13 cellular contexts compared by ENCODE assay signal in the genomic region with DNA sequence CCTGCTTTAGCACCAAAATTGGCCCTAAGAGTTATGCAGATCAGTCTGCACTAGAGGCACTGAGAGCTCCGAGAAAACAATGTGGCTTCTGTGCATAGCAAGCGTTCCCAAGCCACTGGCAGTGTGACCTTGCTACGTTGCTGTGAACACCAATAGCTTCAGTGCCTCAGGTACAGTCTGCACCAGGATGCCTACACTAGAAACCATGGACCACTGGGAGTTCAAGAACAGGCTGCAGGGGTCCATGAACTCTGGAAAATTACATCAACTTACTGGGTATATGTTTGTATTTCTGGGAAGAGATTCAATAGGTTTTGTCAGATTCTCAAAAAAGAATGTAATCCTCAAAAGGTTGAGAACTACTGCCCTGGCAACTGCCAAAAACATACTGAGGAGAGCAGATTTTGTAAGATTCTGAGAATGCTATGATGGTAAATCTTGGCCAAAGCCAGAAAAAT. TPM values are rescaled to one million over a fixed set of nuclear protein-coding genes. Genes with fewer than 3 reads are reported as not detected.
DNase-seq lines count a peak whose midpoint lies in the region; ATAC-seq and TF ChIP-seq lines count a peak whose summit lies in the region.
"Had no signal": no experiment of that assay in that cellular context is flagged by ENCODE, and none has a peak within 500 bp of the region (broad histone marks: within the 10 kb centered on the region; RNA-seq: fewer than 3 reads in every experiment).

No MANE protein-coding gene starts in this region.

- TF ChIP-seq POLR2A in sigmoid colon (IDR thresholded peaks at IDR 0.05), result no peak

- DNase-seq in DMS79 treated with DMSO at 0.1 percent for 48 hours (lab: John Stamatoyannopoulos, UW), result peak; percentile 79
- no peak for DNase-seq in WTC11 (ENCODE audit: low spot score)
- DNase-seq in fibroblast of mammary gland (ENCODE audit: low read depth), result peak; percentile 72
- DNase-seq in sciatic nerve (ENCODE audit: low spot score), result no peak
- DNase-seq in GDM1 (lab: John Stamatoyannopoulos, UW), result no peak
- DNase-seq in NCI-H748 treated with DMSO at 0.1 percent for 48 hours (lab: John Stamatoyannopoulos, UW), result no peak
- no peak for DNase-seq in sigmoid colon
- DNase-seq: activated CD4-positive, alpha-beta T cell treated with anti-CD3 and anti-CD28 coated beads, Interleukin-2, amount 10 ng/mL, durations not matched to agents 7 days and 5 days; immature natural killer cell; PC-3; stimulated activated naive CD8-positive, alpha-beta T cell treated with anti-CD3 and anti-CD28 coated beads, Interleukin-15, Interleukin-2, amounts not matched to agents 100 U/mL and 50 U/mL, for 24 hours had no signal

- H3K27ac Mint-ChIP-seq in WTC11, result peak overlapping the region; percentile 78; the same call in 1 of the 2 replicates
- H3K27ac Mint-ChIP-seq: activated CD4-positive, alpha-beta T cell treated with anti-CD3 and anti-CD28 coated beads, Interleukin-2, amount 10 ng/mL, durations not matched to agents 7 days and 5 days; activated T-helper 17 cell treated with anti-CD3 and anti-CD28 coated beads, Interleukin-2, amount 50 U/mL, for 72 hours; immature natural killer cell had no signal

- H3K27ac ChIP-seq in sigmoid colon, result no peak overlapping the region

- TF ChIP-seq CTCF in WTC11 (IDR thresholded peaks at IDR 0.05), result no peak
- TF ChIP-seq CTCF in fibroblast of mammary gland (conservative IDR thresholded peaks at IDR 0.05; ENCODE audit: control insufficient read depth, insufficient read depth, low read depth, low read length), result no peak
- no peak for TF ChIP-seq CTCF in sigmoid colon (IDR thresholded peaks at IDR 0.05)

- ATAC-seq in WTC11, result peak; percentile 83
- peak; percentile 35 for ATAC-seq in sciatic nerve
- no peak for ATAC-seq in HG02970 (IDR thresholded peaks at IDR 0.05; ENCODE audit: low FRiP score, unreplicated experiment)
- ATAC-seq: activated T-helper 17 cell treated with anti-CD3 and anti-CD28 coated beads, Interleukin-2, amount 50 U/mL, for 72 hours; PC-3; stimulated activated naive CD8-positive, alpha-beta T cell treated with anti-CD3 and anti-CD28 coated beads, Interleukin-15, Interleukin-2, amounts not matched to agents 100 U/mL and 50 U/mL, for 24 hours had no signal

- no peak overlapping the region for H3K4me3 ChIP-seq in fibroblast of mammary gland (ENCODE audit: control insufficient read depth, low read depth, low read length)
- H3K4me3 ChIP-seq in sigmoid colon, result no peak overlapping the region

- no peaks in the 10 kb centered on the region for H3K27me3 Mint-ChIP-seq in WTC11 (ENCODE audit: low read depth)
- H3K27me3 Mint-ChIP-seq: activated CD4-positive, alpha-beta T cell treated with anti-CD3 and anti-CD28 coated beads, Interleukin-2, amount 10 ng/mL, durations not matched to agents 7 days and 5 days had no signal

- H3K4me3 Mint-ChIP-seq in WTC11, result no peak overlapping the region
- H3K4me3 Mint-ChIP-seq: activated CD4-positive, alpha-beta T cell treated with anti-CD3 and anti-CD28 coated beads, Interleukin-2, amount 10 ng/mL, durations not matched to agents 7 days and 5 days; activated T-helper 17 cell treated with anti-CD3 and anti-CD28 coated beads, Interleukin-2, amount 50 U/mL, for 72 hours; immature natural killer cell had no signal

- no peaks in the 10 kb centered on the region for H3K9me3 ChIP-seq in sigmoid colon

- CTCF ChIA-PET in WTC11 (lab: Charles Lee), result interaction anchor here (0.6 kb wide), 1 partner anchor 8 kb away, joined by 3 read pairs; no protein-coding TSS in a partner anchor

- no peak for TF ChIP-seq EP300 in sigmoid colon (IDR thresholded peaks at IDR 0.05)

- no peaks in the 10 kb centered on the region for H3K36me3 Mint-ChIP-seq in WTC11

- intact Hi-C loops in sciatic nerve (cut with DNase I), result no loop called here
- intact Hi-C loops in sigmoid colon (cut with DNase I), result no loop called here

- peaks cover 0 to 22% (median 4%) of the 10 kb centered on the region in 4 donors for H3K4me1 ChIP-seq in sigmoid colon

- peaks cover 13% of the 10 kb centered on the region for H3K4me1 Mint-ChIP-seq in WTC11
- H3K4me1 Mint-ChIP-seq: immature natural killer cell had no signal

- POLR2A ChIA-PET in WTC11 (lab: Charles Lee), result no interaction called here

- no peaks in the 10 kb centered on the region for H3K27me3 ChIP-seq in sigmoid colon

- 81 to 82% methylated on average over 3 of the region's 3 CpGs for WGBS in sigmoid colon, 2 donors

- no peaks in the 10 kb centered on the region for H3K36me3 ChIP-seq in sigmoid colon

- H3K9me3 Mint-ChIP-seq in WTC11, result no peaks in the 10 kb centered on the region
- H3K9me3 Mint-ChIP-seq: activated CD4-positive, alpha-beta T cell treated with anti-CD3 and anti-CD28 coated beads, Interleukin-2, amount 10 ng/mL, durations not matched to agents 7 days and 5 days; activated T-helper 17 cell treated with anti-CD3 and anti-CD28 coated beads, Interleukin-2, amount 50 U/mL, for 72 hours; immature natural killer cell had no signal

TF ChIP-seq in WTC11, 78 proteins besides CTCF, POLR2A, EP300 and RAD21 (continues in another document):
- TF ChIP-seq USF2 (CRISPR knock-in tag; IDR thresholded peaks at IDR 0.05), result no peak
- no peak for TF ChIP-seq JUN (CRISPR knock-in tag; IDR thresholded peaks at IDR 0.05)
- no peak for TF ChIP-seq HMGA2 (CRISPR knock-in tag; IDR thresholded peaks at IDR 0.05)
- TF ChIP-seq ZNF317 (CRISPR knock-in tag; IDR thresholded peaks at IDR 0.05; ENCODE audit: borderline replicate concordance, low read depth), result no peak
- TF ChIP-seq ZNF121 (CRISPR knock-in tag; IDR thresholded peaks at IDR 0.05), result no peak
- TF ChIP-seq, protein P1, sequence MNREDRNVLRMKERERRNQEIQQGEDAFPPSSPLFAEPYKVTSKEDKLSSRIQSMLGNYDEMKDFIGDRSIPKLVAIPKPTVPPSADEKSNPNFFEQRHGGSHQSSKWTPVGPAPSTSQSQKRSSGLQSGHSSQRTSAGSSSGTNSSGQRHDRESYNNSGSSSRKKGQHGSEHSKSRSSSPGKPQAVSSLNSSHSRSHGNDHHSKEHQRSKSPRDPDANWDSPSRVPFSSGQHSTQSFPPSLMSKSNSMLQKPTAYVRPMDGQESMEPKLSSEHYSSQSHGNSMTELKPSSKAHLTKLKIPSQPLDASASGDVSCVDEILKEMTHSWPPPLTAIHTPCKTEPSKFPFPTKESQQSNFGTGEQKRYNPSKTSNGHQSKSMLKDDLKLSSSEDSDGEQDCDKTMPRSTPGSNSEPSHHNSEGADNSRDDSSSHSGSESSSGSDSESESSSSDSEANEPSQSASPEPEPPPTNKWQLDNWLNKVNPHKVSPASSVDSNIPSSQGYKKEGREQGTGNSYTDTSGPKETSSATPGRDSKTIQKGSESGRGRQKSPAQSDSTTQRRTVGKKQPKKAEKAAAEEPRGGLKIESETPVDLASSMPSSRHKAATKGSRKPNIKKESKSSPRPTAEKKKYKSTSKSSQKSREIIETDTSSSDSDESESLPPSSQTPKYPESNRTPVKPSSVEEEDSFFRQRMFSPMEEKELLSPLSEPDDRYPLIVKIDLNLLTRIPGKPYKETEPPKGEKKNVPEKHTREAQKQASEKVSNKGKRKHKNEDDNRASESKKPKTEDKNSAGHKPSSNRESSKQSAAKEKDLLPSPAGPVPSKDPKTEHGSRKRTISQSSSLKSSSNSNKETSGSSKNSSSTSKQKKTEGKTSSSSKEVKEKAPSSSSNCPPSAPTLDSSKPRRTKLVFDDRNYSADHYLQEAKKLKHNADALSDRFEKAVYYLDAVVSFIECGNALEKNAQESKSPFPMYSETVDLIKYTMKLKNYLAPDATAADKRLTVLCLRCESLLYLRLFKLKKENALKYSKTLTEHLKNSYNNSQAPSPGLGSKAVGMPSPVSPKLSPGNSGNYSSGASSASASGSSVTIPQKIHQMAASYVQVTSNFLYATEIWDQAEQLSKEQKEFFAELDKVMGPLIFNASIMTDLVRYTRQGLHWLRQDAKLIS (CRISPR knock-in tag; IDR thresholded peaks at IDR 0.05; ENCODE audit: borderline replicate concordance), result no peak
- no peak for TF ChIP-seq NR2C2 (CRISPR knock-in tag; IDR thresholded peaks at IDR 0.05)
- TF ChIP-seq, protein P2, sequence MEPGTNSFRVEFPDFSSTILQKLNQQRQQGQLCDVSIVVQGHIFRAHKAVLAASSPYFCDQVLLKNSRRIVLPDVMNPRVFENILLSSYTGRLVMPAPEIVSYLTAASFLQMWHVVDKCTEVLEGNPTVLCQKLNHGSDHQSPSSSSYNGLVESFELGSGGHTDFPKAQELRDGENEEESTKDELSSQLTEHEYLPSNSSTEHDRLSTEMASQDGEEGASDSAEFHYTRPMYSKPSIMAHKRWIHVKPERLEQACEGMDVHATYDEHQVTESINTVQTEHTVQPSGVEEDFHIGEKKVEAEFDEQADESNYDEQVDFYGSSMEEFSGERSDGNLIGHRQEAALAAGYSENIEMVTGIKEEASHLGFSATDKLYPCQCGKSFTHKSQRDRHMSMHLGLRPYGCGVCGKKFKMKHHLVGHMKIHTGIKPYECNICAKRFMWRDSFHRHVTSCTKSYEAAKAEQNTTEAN (CRISPR knock-in tag; IDR thresholded peaks at IDR 0.05), result no peak
- TF ChIP-seq, protein P3, sequence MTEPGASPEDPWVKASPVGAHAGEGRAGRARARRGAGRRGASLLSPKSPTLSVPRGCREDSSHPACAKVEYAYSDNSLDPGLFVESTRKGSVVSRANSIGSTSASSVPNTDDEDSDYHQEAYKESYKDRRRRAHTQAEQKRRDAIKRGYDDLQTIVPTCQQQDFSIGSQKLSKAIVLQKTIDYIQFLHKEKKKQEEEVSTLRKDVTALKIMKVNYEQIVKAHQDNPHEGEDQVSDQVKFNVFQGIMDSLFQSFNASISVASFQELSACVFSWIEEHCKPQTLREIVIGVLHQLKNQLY (CRISPR knock-in tag; IDR thresholded peaks at IDR 0.05), result no peak
- TF ChIP-seq, protein P4, sequence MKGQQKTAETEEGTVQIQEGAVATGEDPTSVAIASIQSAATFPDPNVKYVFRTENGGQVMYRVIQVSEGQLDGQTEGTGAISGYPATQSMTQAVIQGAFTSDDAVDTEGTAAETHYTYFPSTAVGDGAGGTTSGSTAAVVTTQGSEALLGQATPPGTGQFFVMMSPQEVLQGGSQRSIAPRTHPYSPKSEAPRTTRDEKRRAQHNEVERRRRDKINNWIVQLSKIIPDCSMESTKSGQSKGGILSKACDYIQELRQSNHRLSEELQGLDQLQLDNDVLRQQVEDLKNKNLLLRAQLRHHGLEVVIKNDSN (CRISPR knock-in tag; IDR thresholded peaks at IDR 0.05), result no peak
- no peak for TF ChIP-seq OVOL2 (CRISPR knock-in tag; IDR thresholded peaks at IDR 0.05; ENCODE audit: borderline replicate concordance)
- no peak for TF ChIP-seq IRF2 (CRISPR knock-in tag; IDR thresholded peaks at IDR 0.05; ENCODE audit: borderline replicate concordance, low read depth)

RNA-seq across cellular contexts. Expression of gene SP3, which starts 18.3 kb away (rescaled TPM):
- total RNA-seq in WTC11 (2021) (72.8 to 88.5 TPM (median 77.1 TPM) in 3 replicates), sciatic nerve (93.5 TPM), sigmoid colon (100 to 1,000 TPM in 3 of 4 donors, 10 to 100 TPM in 1; 67.9 to 120 (median 107) TPM)
- polyA plus RNA-seq in sigmoid colon, result 10 to 100 TPM; 24.6 to 32.4 (median 25.0) TPM

Comparison
In these comparisons a context has a peak if more than half of its experiments do, and no peak if none do; other contexts are left out.
1. DNase-seq: peak in DMS79 treated with DMSO at 0.1 percent for 48 hours (single experiment) and fibroblast of mammary gland (single experiment); none in WTC11 (single experiment), sciatic nerve (single experiment), GDM1 (single experiment), NCI-H748 treated with DMSO at 0.1 percent for 48 hours (single experiment) and sigmoid colon (single experiment).